In genomic region chr2:217101972-217102371, GRCh38 we compare ENCODE assay signal across 17 cellular contexts.
DNase-seq lines count a peak whose midpoint lies in the region; ATAC-seq and TF ChIP-seq lines count a peak whose summit lies in the region.
"Had no signal": no experiment of that assay in that cellular context is flagged by ENCODE, and none has a peak within 500 bp of the region (broad histone marks: within the 10 kb centered on the region; RNA-seq: fewer than 3 reads in every experiment).

No MANE protein-coding gene starts in this region.

- H2AFZ ChIP-seq in OCI-LY3 (ENCODE audit: low read depth, low read length), result no peak overlapping the region

- H3K4me3 ChIP-seq in OCI-LY3 (ENCODE audit: low read length), result no peak overlapping the region
- H3K4me3 ChIP-seq: body of pancreas, ovary, Peyer's patch, skin epidermis, upper lobe of left lung had no signal

- no peaks in the 10 kb centered on the region for H3K79me2 ChIP-seq in OCI-LY3 (ENCODE audit: low read length)

- ATAC-seq in GM18511 (IDR thresholded peaks at IDR 0.05; ENCODE audit: unreplicated experiment) (peak; percentile 68), GM21529 (IDR thresholded peaks at IDR 0.05; ENCODE audit: unreplicated experiment) (peak; percentile 93), HG03159 (IDR thresholded peaks at IDR 0.05; ENCODE audit: unreplicated experiment) (peak; percentile 58)
- ATAC-seq: body of pancreas had no signal

- H3K9me3 ChIP-seq in OCI-LY3 (ENCODE audit: insufficient read depth, low read length), result no peaks in the 10 kb centered on the region
- H3K9me3 ChIP-seq: body of pancreas, ovary, Peyer's patch, upper lobe of left lung had no signal

- no peaks in the 10 kb centered on the region for H3K36me3 ChIP-seq in OCI-LY3 (replicated peaks; ENCODE audit: low read depth, low read length)
- H3K36me3 ChIP-seq: ovary, Peyer's patch, upper lobe of left lung had no signal

- DNase-seq in hippocampal formation (lab: John Stamatoyannopoulos, UW), result no peak
- DNase-seq in HuH-7.5 (ENCODE audit: low spot score), result no peak
- DNase-seq in islet precursor cell, result no peak
- no peak for DNase-seq in foreskin melanocyte
- DNase-seq: activated naive CD4-positive, alpha-beta T cell treated with Interleukin-2 at 50 U/mL for 16 hours; body of pancreas; CD8-positive, alpha-beta memory T cell; NCI-H1694; ovary; Peyer's patch; stimulated activated naive CD4-positive, alpha-beta T cell; upper lobe of left lung had no signal

- peaks cover 8% of the 10 kb centered on the region; the same call in 1 of the 2 replicates for H3K4me1 ChIP-seq in OCI-LY3 (ENCODE audit: low read length)
- H3K4me1 ChIP-seq: body of pancreas, Peyer's patch, upper lobe of left lung had no signal

- no peak overlapping the region for H3K27ac ChIP-seq in OCI-LY3 (ENCODE audit: low read length)
- H3K27ac ChIP-seq: body of pancreas, ovary, Peyer's patch, skin epidermis, upper lobe of left lung had no signal

- no peaks in the 10 kb centered on the region for H4K20me1 ChIP-seq in OCI-LY3 (ENCODE audit: insufficient read depth, low read length)

- peak overlapping the region; percentile 36 for H3K4me2 ChIP-seq in OCI-LY3 (ENCODE audit: low read length)

- H3K27me3 ChIP-seq in OCI-LY3 (ENCODE audit: low read depth, low read length), result no peaks in the 10 kb centered on the region
- H3K27me3 ChIP-seq: body of pancreas, ovary, Peyer's patch, upper lobe of left lung had no signal

- TF ChIP-seq CTCF in OCI-LY3 (IDR thresholded peaks at IDR 0.05; ENCODE audit: low read depth, low read length), result no peak

- H3K9ac ChIP-seq in OCI-LY3 (ENCODE audit: low read length), result no peak overlapping the region
